In the genomic region with DNA sequence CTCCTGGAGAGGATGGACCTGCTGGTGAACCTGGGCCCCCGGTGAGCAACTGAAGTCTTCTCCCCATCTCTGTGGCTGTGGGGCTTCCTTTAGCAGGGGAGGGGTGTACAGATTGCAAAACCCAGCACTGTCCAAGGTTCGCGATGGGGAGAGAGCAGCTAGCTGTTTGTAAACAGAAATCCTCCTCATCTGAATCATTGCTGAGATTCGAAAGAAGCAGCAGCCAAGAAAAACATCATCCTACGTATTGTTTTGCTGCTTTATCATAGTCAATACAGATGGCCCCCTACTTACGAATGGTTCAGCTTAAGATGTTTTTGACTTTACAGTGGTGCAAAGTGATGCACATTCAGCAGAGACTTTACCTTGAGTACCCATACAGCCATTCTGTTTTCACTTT, we compare ENCODE assay signal across 19 cellular contexts.
"Had no signal": no experiment of that assay in that cellular context is flagged by ENCODE, and none has a peak within 500 bp of the region (broad histone marks: within the 10 kb centered on the region; RNA-seq: fewer than 3 reads in every experiment).

No MANE protein-coding gene starts in this region.

- H3K36me3 ChIP-seq: gastrocnemius medialis, lower lobe of right lung, ovary, upper lobe of right lung had no signal

- H3K4me3 ChIP-seq: esophagus squamous epithelium, gastrocnemius medialis, heart right ventricle, lower lobe of right lung, ovary, sigmoid colon, thoracic aorta, upper lobe of right lung had no signal

- H3K27me3 ChIP-seq: esophagus squamous epithelium, gastrocnemius medialis, ovary, sigmoid colon, upper lobe of right lung had no signal

- H3K27me3 Mint-ChIP-seq: activated naive CD8-positive, alpha-beta T cell treated with anti-CD3 and anti-CD28 coated beads for 36 hours had no signal

- H3K4me1 ChIP-seq: lower lobe of right lung, upper lobe of right lung had no signal

- H3K27ac Mint-ChIP-seq: activated naive CD8-positive, alpha-beta T cell treated with anti-CD3 and anti-CD28 coated beads for 36 hours; activated T-cell treated with anti-CD3 and anti-CD28 coated beads, Interleukin-2, amount 50 U/mL, for 72 hours; stimulated activated effector memory CD8-positive, alpha-beta T cell treated with anti-CD3 and anti-CD28 coated beads, Interleukin-12 subunit alpha, Interleukin-12 subunit beta, amount 100 ng/mL, for 72 hours had no signal

- H3K9me3 Mint-ChIP-seq: activated naive CD8-positive, alpha-beta T cell treated with anti-CD3 and anti-CD28 coated beads for 36 hours; activated T-cell treated with anti-CD3 and anti-CD28 coated beads, Interleukin-2, amount 50 U/mL, for 72 hours; neural crest cell; stimulated activated effector memory CD8-positive, alpha-beta T cell treated with anti-CD3 and anti-CD28 coated beads, Interleukin-12 subunit alpha, Interleukin-12 subunit beta, amount 100 ng/mL, for 72 hours had no signal

- H3K4me3 Mint-ChIP-seq: activated naive CD8-positive, alpha-beta T cell treated with anti-CD3 and anti-CD28 coated beads for 36 hours; activated T-cell treated with anti-CD3 and anti-CD28 coated beads, Interleukin-2, amount 50 U/mL, for 72 hours; neural crest cell; stimulated activated effector memory CD8-positive, alpha-beta T cell treated with anti-CD3 and anti-CD28 coated beads, Interleukin-12 subunit alpha, Interleukin-12 subunit beta, amount 100 ng/mL, for 72 hours had no signal

- DNase-seq: activated CD4-positive, alpha-beta T cell treated with anti-CD3 and anti-CD28 coated beads, Interleukin-2, amount 50 U/mL, for 4 hours; activated CD4-positive, CD25-positive, alpha-beta regulatory T cell treated with anti-CD3 and anti-CD28 coated beads, Interleukin-2, amount 50 U/mL, for 72 hours; activated naive CD8-positive, alpha-beta T cell treated with anti-CD3 and anti-CD28 coated beads for 36 hours; activated T-cell treated with anti-CD3 and anti-CD28 coated beads, Interleukin-2, amount 50 U/mL, for 72 hours; esophagus squamous epithelium; gastrocnemius medialis; heart right ventricle; left colon; lower lobe of right lung; midbrain; ovary; sigmoid colon; SK-N-SH; T-helper 1 cell; T1000; upper lobe of right lung had no signal

- H3K9me3 ChIP-seq: esophagus squamous epithelium, gastrocnemius medialis, heart right ventricle, lower lobe of right lung, ovary, sigmoid colon, SK-N-SH, thoracic aorta, upper lobe of right lung had no signal

- H3K36me3 Mint-ChIP-seq: activated naive CD8-positive, alpha-beta T cell treated with anti-CD3 and anti-CD28 coated beads for 36 hours; stimulated activated effector memory CD8-positive, alpha-beta T cell treated with anti-CD3 and anti-CD28 coated beads, Interleukin-12 subunit alpha, Interleukin-12 subunit beta, amount 100 ng/mL, for 72 hours had no signal

- ATAC-seq: activated T-cell treated with anti-CD3 and anti-CD28 coated beads, Interleukin-2, amount 50 U/mL, for 72 hours; gastrocnemius medialis; heart right ventricle; left colon; lower lobe of right lung; stimulated activated effector memory CD8-positive, alpha-beta T cell treated with anti-CD3 and anti-CD28 coated beads, Interleukin-12 subunit alpha, Interleukin-12 subunit beta, amount 100 ng/mL, for 72 hours; upper lobe of right lung had no signal

- H3K4me1 Mint-ChIP-seq: neural crest cell had no signal

- H3K4me2 ChIP-seq: SK-N-SH had no signal

- H3K27ac ChIP-seq: esophagus squamous epithelium, lower lobe of right lung, ovary, thoracic aorta, upper lobe of right lung had no signal
